In genomic region chr12:29726321-29726692, GRCh38 we compare ENCODE assay signal across 1 cellular context.
A peak's percentile ranks its signal among the peaks of the same experiment; 100 is the strongest.
TF ChIP-seq lines count a peak whose summit lies in the region.

No MANE protein-coding gene starts in this region.

TF ChIP-seq in HEK293, 187 proteins besides CTCF, POLR2A, EP300 and RAD21 (continued from another document):
- TF ChIP-seq KLF17 (tag by site-specific recombination; IDR thresholded peaks at IDR 0.05), result no peak
- TF ChIP-seq, protein P1, sequence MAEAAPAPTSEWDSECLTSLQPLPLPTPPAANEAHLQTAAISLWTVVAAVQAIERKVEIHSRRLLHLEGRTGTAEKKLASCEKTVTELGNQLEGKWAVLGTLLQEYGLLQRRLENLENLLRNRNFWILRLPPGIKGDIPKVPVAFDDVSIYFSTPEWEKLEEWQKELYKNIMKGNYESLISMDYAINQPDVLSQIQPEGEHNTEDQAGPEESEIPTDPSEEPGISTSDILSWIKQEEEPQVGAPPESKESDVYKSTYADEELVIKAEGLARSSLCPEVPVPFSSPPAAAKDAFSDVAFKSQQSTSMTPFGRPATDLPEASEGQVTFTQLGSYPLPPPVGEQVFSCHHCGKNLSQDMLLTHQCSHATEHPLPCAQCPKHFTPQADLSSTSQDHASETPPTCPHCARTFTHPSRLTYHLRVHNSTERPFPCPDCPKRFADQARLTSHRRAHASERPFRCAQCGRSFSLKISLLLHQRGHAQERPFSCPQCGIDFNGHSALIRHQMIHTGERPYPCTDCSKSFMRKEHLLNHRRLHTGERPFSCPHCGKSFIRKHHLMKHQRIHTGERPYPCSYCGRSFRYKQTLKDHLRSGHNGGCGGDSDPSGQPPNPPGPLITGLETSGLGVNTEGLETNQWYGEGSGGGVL (tag by site-specific recombination; IDR thresholded peaks at IDR 0.05), result no peak
- TF ChIP-seq ZXDB (tag by site-specific recombination; IDR thresholded peaks at IDR 0.05), result 0 out of 2 replicates have a peak, but pooled peaks have one; percentile 8
